25 cellular contexts compared by ENCODE assay signal in genomic region chr10:31652038-31652437, GRCh38.
"Had no signal": no experiment of that assay in that cellular context is flagged by ENCODE, and none has a peak within 500 bp of the region (broad histone marks: within the 10 kb centered on the region; RNA-seq: fewer than 3 reads in every experiment).

No MANE protein-coding gene starts in this region.

- H3K79me2 ChIP-seq: hepatocyte had no signal

- ATAC-seq: effector memory CD8-positive, alpha-beta T cell; esophagus mucosa; foreskin keratinocyte; gastrocnemius medialis; gastroesophageal sphincter; heart left ventricle; heart right ventricle had no signal

- H3K4me1 ChIP-seq: colonic mucosa had no signal

- H3K27me3 ChIP-seq: colonic mucosa, dorsolateral prefrontal cortex, esophagus muscularis mucosa, esophagus squamous epithelium, gastrocnemius medialis, gastroesophageal sphincter, heart left ventricle, heart right ventricle, hepatocyte had no signal

- H3K27ac ChIP-seq: colonic mucosa, coronary artery, dorsolateral prefrontal cortex, epithelial cell of prostate, esophagus muscularis mucosa, esophagus squamous epithelium, foreskin keratinocyte, gastrocnemius medialis, gastroesophageal sphincter, heart left ventricle, heart right ventricle, hepatocyte had no signal

- H3K36me3 ChIP-seq: colonic mucosa, esophagus muscularis mucosa, esophagus squamous epithelium, gastrocnemius medialis, gastroesophageal sphincter, heart left ventricle, heart right ventricle had no signal

- DNase-seq: colonic mucosa; cortex of kidney; dermis blood vessel endothelial cell; dorsolateral prefrontal cortex; effector CD4-positive, alpha-beta T cell; effector CD8-positive, alpha-beta T cell; effector memory CD4-positive, alpha-beta T cell; effector memory CD8-positive, alpha-beta T cell; endodermal cell; erythroblast; esophagus squamous epithelium; foreskin fibroblast; foreskin keratinocyte; foreskin melanocyte; gastrocnemius medialis; glutamatergic neuron; head of caudate nucleus; heart left ventricle; heart right ventricle had no signal

- H2AFZ ChIP-seq: hepatocyte had no signal

- H3K9me3 ChIP-seq: colonic mucosa, esophagus muscularis mucosa, esophagus squamous epithelium, gastrocnemius medialis, gastroesophageal sphincter had no signal

- H3K4me2 ChIP-seq: hepatocyte had no signal

- H3K4me3 ChIP-seq: colonic mucosa, coronary artery, dorsolateral prefrontal cortex, esophagus muscularis mucosa, esophagus squamous epithelium, gastrocnemius medialis, gastroesophageal sphincter, heart left ventricle, heart right ventricle, hepatocyte had no signal
